27 cellular contexts compared by ENCODE assay signal in the genomic region with DNA sequence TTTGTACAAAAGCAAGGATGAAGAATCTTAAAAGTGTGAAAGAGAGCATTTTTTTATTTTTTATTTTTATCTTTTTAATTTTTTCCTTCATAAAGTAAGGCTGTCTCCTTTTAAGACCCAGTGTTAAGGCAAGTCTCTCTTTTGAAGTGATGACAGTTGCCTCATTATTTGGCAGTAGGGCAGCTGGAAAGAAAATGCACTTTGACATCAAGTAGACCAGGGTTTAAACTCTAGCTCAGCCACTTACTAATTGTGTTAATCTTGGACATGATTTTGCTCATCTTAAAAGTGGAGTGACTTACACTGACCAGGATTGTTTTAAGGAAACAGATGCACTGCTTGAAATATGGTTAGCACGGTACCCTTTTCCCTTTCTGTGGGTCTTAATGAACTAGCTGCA.
"Had no signal": no experiment of that assay in that cellular context is flagged by ENCODE, and none has a peak within 500 bp of the region (broad histone marks: within the 10 kb centered on the region; RNA-seq: fewer than 3 reads in every experiment).

No MANE protein-coding gene starts in this region.

- DNase-seq: naive thymus-derived CD8-positive, alpha-beta T cell; nephron progenitor cell; nucleus accumbens; pancreas; retina; right lobe of liver; sigmoid colon; small intestine; stimulated activated CD4-positive, alpha-beta T cell treated with anti-CD3 and anti-CD28 coated beads, Interleukin-15, amount 100 ng/mL, for 24 hours; stimulated activated CD4-positive, alpha-beta T cell treated with anti-CD3 and anti-CD28 coated beads, Interleukin-2, amount 100 ng/mL, for 24 hours; stimulated activated CD4-positive, alpha-beta T cell treated with anti-CD3 and anti-CD28 coated beads, Interleukin-2, amount 100 ng/mL, for 48 hours; stimulated activated CD4-positive, alpha-beta T cell treated with anti-CD3 and anti-CD28 coated beads, Interleukin-4, amount 100 ng/mL, for 24 hours; stimulated activated naive B cell treated with anti-CD40 and anti-IgM and Interleukin-4, amounts not matched to agents 10 μg/mL and 1 μg/mL and 100 μg/mL, for 72 hours; stimulated activated naive CD4-positive, alpha-beta T cell treated with Interleukin-2 at 50 U/mL for 16 hours; stomach; tibial artery; transverse colon; upper lobe of right lung; uterus had no signal

- H3K4me1 Mint-ChIP-seq: nephron progenitor cell; stimulated activated effector memory CD8-positive, alpha-beta T cell treated with anti-CD3 and anti-CD28 coated beads, Interleukin-12 subunit alpha, Interleukin-12 subunit beta, amount 100 ng/mL, for 72 hours; stimulated activated naive B cell treated with anti-CD40 and anti-IgM and Interleukin-4, amounts not matched to agents 10 μg/mL and 1 μg/mL and 100 μg/mL, for 72 hours had no signal

- H3K27me3 ChIP-seq: neutrophil, pancreas, right atrium auricular region, right lobe of liver, sigmoid colon, stomach, tibial artery, transverse colon, upper lobe of right lung, uterus had no signal

- H3K4me1 ChIP-seq: pancreas, prostate gland, right atrium auricular region, right lobe of liver, sigmoid colon, stomach, tibial artery, upper lobe of right lung, uterus had no signal

- H3K4me3 Mint-ChIP-seq: naive thymus-derived CD8-positive, alpha-beta T cell; natural killer cell treated with Interleukin-12 subunit alpha and Interleukin-12 subunit beta and Interleukin-15 and Interleukin-18, amount 100 ng/mL, for 72 hours; nephron progenitor cell; neural crest cell; stimulated activated effector memory CD8-positive, alpha-beta T cell treated with anti-CD3 and anti-CD28 coated beads, Interleukin-12 subunit alpha, Interleukin-12 subunit beta, amount 100 ng/mL, for 72 hours; stimulated activated naive B cell treated with anti-CD40 and anti-IgM and Interleukin-4, amounts not matched to agents 10 μg/mL and 1 μg/mL and 100 μg/mL, for 72 hours; stimulated activated naive CD8-positive, alpha-beta T cell treated with anti-CD3 and anti-CD28 coated beads, Interleukin-15, Interleukin-2, amounts not matched to agents 100 ng/mL and 50 ng/mL, for 24 hours; type B pancreatic cell had no signal

- H3K4me3 ChIP-seq: pancreas, prostate gland, right atrium auricular region, right lobe of liver, sigmoid colon, stomach, tibial artery, transverse colon, upper lobe of right lung, uterus had no signal

- H3K36me3 ChIP-seq: prostate gland, uterus had no signal

- ATAC-seq: naive thymus-derived CD8-positive, alpha-beta T cell; natural killer cell treated with Interleukin-12 subunit alpha and Interleukin-12 subunit beta and Interleukin-15 and Interleukin-18, amount 100 ng/mL, for 72 hours; pancreas; right lobe of liver; stimulated activated effector memory CD8-positive, alpha-beta T cell treated with anti-CD3 and anti-CD28 coated beads, Interleukin-12 subunit alpha, Interleukin-12 subunit beta, amount 100 ng/mL, for 72 hours; stimulated activated naive B cell treated with anti-CD40 and anti-IgM and Interleukin-4, amounts not matched to agents 10 μg/mL and 1 μg/mL and 100 μg/mL, for 72 hours; upper lobe of right lung had no signal

- H3K27me3 Mint-ChIP-seq: naive thymus-derived CD8-positive, alpha-beta T cell; natural killer cell treated with Interleukin-12 subunit alpha and Interleukin-12 subunit beta and Interleukin-15 and Interleukin-18, amount 100 ng/mL, for 72 hours; stimulated activated naive B cell treated with anti-CD40 and anti-IgM and Interleukin-4, amounts not matched to agents 10 μg/mL and 1 μg/mL and 100 μg/mL, for 72 hours; stimulated activated naive CD8-positive, alpha-beta T cell treated with anti-CD3 and anti-CD28 coated beads, Interleukin-15, Interleukin-2, amounts not matched to agents 100 ng/mL and 50 ng/mL, for 24 hours; type B pancreatic cell had no signal

- H3K9me3 Mint-ChIP-seq: naive thymus-derived CD8-positive, alpha-beta T cell; natural killer cell treated with Interleukin-12 subunit alpha and Interleukin-12 subunit beta and Interleukin-15 and Interleukin-18, amount 100 ng/mL, for 72 hours; nephron progenitor cell; neural crest cell; stimulated activated effector memory CD8-positive, alpha-beta T cell treated with anti-CD3 and anti-CD28 coated beads, Interleukin-12 subunit alpha, Interleukin-12 subunit beta, amount 100 ng/mL, for 72 hours; stimulated activated naive B cell treated with anti-CD40 and anti-IgM and Interleukin-4, amounts not matched to agents 10 μg/mL and 1 μg/mL and 100 μg/mL, for 72 hours; stimulated activated naive CD8-positive, alpha-beta T cell treated with anti-CD3 and anti-CD28 coated beads, Interleukin-15, Interleukin-2, amounts not matched to agents 100 ng/mL and 50 ng/mL, for 24 hours; type B pancreatic cell had no signal

- H3K27ac ChIP-seq: neutrophil, pancreas, prostate gland, right atrium auricular region, right lobe of liver, sigmoid colon, stomach, tibial artery, transverse colon, upper lobe of right lung, uterus had no signal

- H3K9me3 ChIP-seq: neutrophil, pancreas, prostate gland, right atrium auricular region, right lobe of liver, sigmoid colon, stomach, tibial artery, transverse colon, upper lobe of right lung, uterus had no signal

- H3K27ac Mint-ChIP-seq: naive thymus-derived CD8-positive, alpha-beta T cell; natural killer cell treated with Interleukin-12 subunit alpha and Interleukin-12 subunit beta and Interleukin-15 and Interleukin-18, amount 100 ng/mL, for 72 hours; nephron progenitor cell; stimulated activated effector memory CD8-positive, alpha-beta T cell treated with anti-CD3 and anti-CD28 coated beads, Interleukin-12 subunit alpha, Interleukin-12 subunit beta, amount 100 ng/mL, for 72 hours; stimulated activated naive B cell treated with anti-CD40 and anti-IgM and Interleukin-4, amounts not matched to agents 10 μg/mL and 1 μg/mL and 100 μg/mL, for 72 hours; stimulated activated naive CD8-positive, alpha-beta T cell treated with anti-CD3 and anti-CD28 coated beads, Interleukin-15, Interleukin-2, amounts not matched to agents 100 ng/mL and 50 ng/mL, for 24 hours; type B pancreatic cell had no signal
